30 cellular contexts compared by ENCODE assay signal in the genomic region with DNA sequence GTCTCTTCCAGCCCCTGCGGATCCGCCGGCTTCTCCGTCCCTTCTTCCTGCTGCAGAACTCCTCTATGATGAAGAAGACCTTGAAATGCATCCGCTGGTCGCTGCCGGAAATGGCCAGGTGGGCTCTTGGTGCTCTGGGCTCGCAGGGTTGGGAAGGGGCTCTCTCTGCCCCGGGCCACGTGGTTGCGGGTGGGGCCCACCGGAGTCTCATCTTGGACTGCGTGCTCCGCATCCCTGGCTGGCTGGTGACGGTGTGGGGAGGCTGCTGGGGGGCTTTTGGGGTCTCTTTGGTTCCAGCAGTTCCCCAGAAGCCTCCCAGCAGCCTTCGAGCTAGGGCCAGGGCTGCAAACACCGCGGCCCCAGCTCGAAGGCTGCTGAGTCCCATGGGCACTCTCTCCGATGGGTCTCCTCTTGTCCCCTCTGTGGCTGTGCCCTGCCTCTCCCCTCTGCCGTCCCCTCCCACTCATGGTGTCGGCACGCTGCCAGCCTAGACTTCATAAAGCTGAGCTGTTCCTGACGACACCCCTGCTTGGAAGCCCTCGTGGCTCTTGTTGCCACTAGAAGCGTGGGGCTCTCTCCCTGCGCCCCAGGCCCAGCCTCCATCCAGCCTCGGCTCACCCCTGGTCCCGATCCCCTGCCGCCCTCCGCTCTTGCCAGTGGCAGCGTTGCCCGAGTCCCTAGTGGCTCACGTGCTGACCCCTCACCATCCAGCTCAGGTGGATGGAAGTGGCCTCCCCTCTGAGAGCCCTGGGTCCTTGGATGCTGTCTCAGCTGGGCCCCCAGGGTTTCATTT. TPM values are rescaled to one million over a fixed set of nuclear protein-coding genes. Genes with fewer than 3 reads are reported as not detected.
"Had no signal": no experiment of that assay in that cellular context is flagged by ENCODE, and none has a peak within 500 bp of the region (broad histone marks: within the 10 kb centered on the region; RNA-seq: fewer than 3 reads in every experiment).

No MANE protein-coding gene starts in this region.

- H3K4me3 ChIP-seq: left lung, lower lobe of right lung, ovary, right atrium auricular region, skin epidermis, stomach, testis, thyroid gland, transverse colon, upper lobe of left lung, vagina had no signal

- H3K36me3 ChIP-seq: ovary had no signal

- H3K27ac Mint-ChIP-seq: naive thymus-derived CD8-positive, alpha-beta T cell; nephron; progenitor cell of endocrine pancreas had no signal

- H3K9me3 Mint-ChIP-seq: naive thymus-derived CD8-positive, alpha-beta T cell; nephron; neural crest cell; stimulated activated naive B cell treated with anti-CD40 and anti-IgM and Interleukin-4, amounts not matched to agents 10 μg/mL and 1 μg/mL and 100 μg/mL, for 72 hours had no signal

- H3K27ac ChIP-seq: left lung, lower lobe of right lung, neutrophil, ovary, right atrium auricular region, stomach, testis, thyroid gland, transverse colon, upper lobe of left lung, vagina had no signal

- DNase-seq: hippocampal formation; kidney glomerular epithelial cell; left colon; lower lobe of right lung; mammary epithelial cell; mesenchymal stem cell; naive thymus-derived CD8-positive, alpha-beta T cell; occipital lobe; ovary; stimulated activated CD4-positive, alpha-beta T cell treated with anti-CD3 and anti-CD28 coated beads, Interleukin-12 subunit alpha, Interleukin-12 subunit beta, amount 100 ng/mL, for 4 hours; stimulated activated CD4-positive, alpha-beta T cell treated with anti-CD3 and anti-CD28 coated beads, Interleukin-15, amount 100 ng/mL, for 24 hours; stimulated activated CD4-positive, alpha-beta T cell treated with anti-CD3 and anti-CD28 coated beads, Interleukin-2, amount 100 ng/mL, for 24 hours; stimulated activated CD4-positive, alpha-beta T cell treated with anti-CD3 and anti-CD28 coated beads, Interleukin-4, amount 100 ng/mL, for 1 hour; stimulated activated naive B cell treated with anti-CD40 and anti-IgM and Interleukin-4, amounts not matched to agents 10 μg/mL and 1 μg/mL and 100 μg/mL, for 72 hours; stimulated activated naive CD8-positive, alpha-beta T cell treated with anti-CD3 and anti-CD28 coated beads, Interleukin-15, Interleukin-2, amounts not matched to agents 100 U/mL and 50 U/mL, for 24 hours; stomach; testis; thyroid gland; transverse colon had no signal

- H3K4me1 ChIP-seq: left lung, lower lobe of right lung, right atrium auricular region, thyroid gland, transverse colon, upper lobe of left lung had no signal

- H3K27me3 ChIP-seq: left lung, neutrophil, ovary, right atrium auricular region, stomach, testis, thyroid gland, transverse colon, upper lobe of left lung, vagina had no signal

- H3K9me3 ChIP-seq: left lung, lower lobe of right lung, neutrophil, ovary, right atrium auricular region, stomach, testis, thyroid gland, transverse colon, upper lobe of left lung, vagina had no signal

- ATAC-seq: left colon; left lung; naive thymus-derived CD8-positive, alpha-beta T cell; sciatic nerve; stimulated activated naive B cell treated with anti-CD40 and anti-IgM and Interleukin-4, amounts not matched to agents 10 μg/mL and 1 μg/mL and 100 μg/mL, for 72 hours; stimulated activated naive CD8-positive, alpha-beta T cell treated with anti-CD3 and anti-CD28 coated beads, Interleukin-15, Interleukin-2, amounts not matched to agents 100 U/mL and 50 U/mL, for 24 hours had no signal

RNA-seq across cellular contexts. Expression of a gene that starts 50.0 kb away (rescaled TPM):
- total RNA-seq: naive thymus-derived CD8-positive, alpha-beta T cell; pulmonary artery endothelial cell had no signal
